18 cellular contexts compared by ENCODE assay signal in genomic region chr12:5887758-5888157, GRCh38. TPM values are rescaled to one million over a fixed set of nuclear protein-coding genes. Genes with fewer than 3 reads are reported as not detected.
DNase-seq lines count a peak whose midpoint lies in the region; ATAC-seq and TF ChIP-seq lines count a peak whose summit lies in the region.
"Had no signal": no experiment of that assay in that cellular context is flagged by ENCODE, and none has a peak within 500 bp of the region (broad histone marks: within the 10 kb centered on the region; RNA-seq: fewer than 3 reads in every experiment).

No MANE protein-coding gene starts in this region.

- H3K4me3 Mint-ChIP-seq in CD14-positive monocyte: peak overlapping the region; percentile 66 to 92
- H3K4me3 Mint-ChIP-seq in activated CD4-positive, alpha-beta memory T cell treated with anti-CD3 and anti-CD28 coated beads, Interleukin-2, amount 10 ng/mL, durations not matched to agents 7 days and 5 days: peak overlapping the region; percentile 28
- H3K4me3 Mint-ChIP-seq in endodermal cell: no peak overlapping the region
- H3K4me3 Mint-ChIP-seq: nephron, type B pancreatic cell had no signal

- H3K9me3 Mint-ChIP-seq in CD14-positive monocyte: peaks cover 0 to 17% (median 3%) of the 10 kb centered on the region in 7 donors
- H3K9me3 Mint-ChIP-seq in activated CD4-positive, alpha-beta memory T cell treated with anti-CD3 and anti-CD28 coated beads, Interleukin-2, amount 10 ng/mL, durations not matched to agents 7 days and 5 days: no peaks in the 10 kb centered on the region
- H3K9me3 Mint-ChIP-seq in endodermal cell: peaks cover 21% of the 10 kb centered on the region
- H3K9me3 Mint-ChIP-seq: type B pancreatic cell had no signal

- H3K9ac ChIP-seq in SK-N-SH (no peak overlapping the region), endodermal cell (ENCODE audit: extremely low read depth, low read length, poor library complexity, severe bottlenecking) (no peak overlapping the region)

- H3K27me3 Mint-ChIP-seq in CD14-positive monocyte (ENCODE audit: low read depth in 3 of 3): peaks cover 19 to 49% (median 36%) of the 10 kb centered on the region in 3 donors
- H3K27me3 Mint-ChIP-seq in activated CD4-positive, alpha-beta memory T cell treated with anti-CD3 and anti-CD28 coated beads, Interleukin-2, amount 10 ng/mL, durations not matched to agents 7 days and 5 days: peaks cover 20% of the 10 kb centered on the region
- H3K27me3 Mint-ChIP-seq in endodermal cell (ENCODE audit: insufficient read depth): peaks cover 3% of the 10 kb centered on the region

- no peaks in the 10 kb centered on the region for H3K36me3 ChIP-seq in SK-N-SH (replicated peaks in 1 of 2; ENCODE audit: control insufficient read depth in 1 of 2, insufficient read depth in 2 of 2, low read length in 1 of 2)
- H3K36me3 ChIP-seq in endodermal cell (ENCODE audit: control insufficient read depth, insufficient read depth, low read length): no peaks in the 10 kb centered on the region
- H3K36me3 ChIP-seq: ovary had no signal

- intact Hi-C loops in CD14-positive monocyte (cut with micrococcal nuclease): no loop called here
- intact Hi-C loops in cardiac septum (cut with DNase I): no loop called here

- no peaks in the 10 kb centered on the region for H3F3A ChIP-seq in SK-N-SH (replicated peaks; ENCODE audit: insufficient read depth)

- H3K79me2 ChIP-seq in SK-N-SH (ENCODE audit: insufficient read depth): no peaks in the 10 kb centered on the region

- H3K4me3 ChIP-seq in SK-N-SH (ENCODE audit: low read depth in 2 of 2, low read length in 1 of 2) (peak overlapping the region in 1 of 2 experiments; percentile 32; a peak in 2 of 4 replicates), endodermal cell (ENCODE audit: low read length) (no peak overlapping the region)
- H3K4me3 ChIP-seq: coronary artery, ovary had no signal

- H3K27me3 ChIP-seq in SK-N-SH (ENCODE audit: insufficient read depth): peaks cover 8% of the 10 kb centered on the region; the same call in 1 of the 2 replicates
- H3K27me3 ChIP-seq in endodermal cell (ENCODE audit: control insufficient read depth, insufficient read depth, low read length, poor library complexity, severe bottlenecking): no peaks in the 10 kb centered on the region
- H3K27me3 ChIP-seq: ovary had no signal

- POLR2A ChIA-PET in SK-N-SH (lab: Yijun Ruan, JAX): interaction anchor here (0.6 kb wide), 1 partner anchor 111 kb away, joined by 4 read pairs; no protein-coding TSS in a partner anchor
- POLR2A ChIA-PET in activated CD4-positive, alpha-beta memory T cell treated with anti-CD3 and anti-CD28 coated beads, Interleukin-2, amount 10 ng/mL, durations not matched to agents 7 days and 5 days (lab: Charles Lee): interaction anchor here (0.6 kb wide), 1 partner anchor 10 kb away, joined by 3 read pairs; no protein-coding TSS in a partner anchor

- H3K4me1 ChIP-seq in SK-N-SH (ENCODE audit: control insufficient read depth in 1 of 2, insufficient read depth in 2 of 2, low read depth in 1 of 2, low read length in 1 of 2) (no peaks in the 10 kb centered on the region), endodermal cell (ENCODE audit: control insufficient read depth, insufficient read depth, low read length) (no peaks in the 10 kb centered on the region)

- no peaks in the 10 kb centered on the region for H4K20me1 ChIP-seq in SK-N-SH (ENCODE audit: insufficient read depth)

- H3K36me3 Mint-ChIP-seq in CD14-positive monocyte (no peaks in the 10 kb centered on the region), endodermal cell (ENCODE audit: low read depth) (peaks cover 39% of the 10 kb centered on the region)
- no peaks in the 10 kb centered on the region for H3K36me3 Mint-ChIP-seq in activated CD4-positive, alpha-beta memory T cell treated with anti-CD3 and anti-CD28 coated beads, Interleukin-2, amount 10 ng/mL, durations not matched to agents 7 days and 5 days (ENCODE audit: low read depth)
- H3K36me3 Mint-ChIP-seq: type B pancreatic cell had no signal

- peak overlapping the region; percentile 68 for H3K4me2 ChIP-seq in SK-N-SH

- ATAC-seq in SK-N-SH treated with all-trans-retinoic acid at 6 μM for 48 hours: no peak
- ATAC-seq: left colon had no signal

- H3K9me3 ChIP-seq in SK-N-SH (no peaks in the 10 kb centered on the region), endodermal cell (ENCODE audit: control insufficient read depth, low read length) (peaks cover 9% of the 10 kb centered on the region)

- H2AFZ ChIP-seq in SK-N-SH (ENCODE audit: low read depth): 0 out of 2 replicates have a peak overlapping the region, but pooled peaks have one; percentile 63

- no peak overlapping the region for H3K27ac ChIP-seq in SK-N-SH (ENCODE audit: low read depth in 2 of 2, low read length in 1 of 2)
- no peak overlapping the region for H3K27ac ChIP-seq in endodermal cell (ENCODE audit: low read depth, low read length)
- H3K27ac ChIP-seq: 22Rv1, coronary artery, ovary had no signal

- peaks cover 11% of the 10 kb centered on the region for H3K4me1 Mint-ChIP-seq in CD14-positive monocyte
- peaks cover 4% of the 10 kb centered on the region for H3K4me1 Mint-ChIP-seq in activated CD4-positive, alpha-beta memory T cell treated with anti-CD3 and anti-CD28 coated beads, Interleukin-2, amount 10 ng/mL, durations not matched to agents 7 days and 5 days
- H3K4me1 Mint-ChIP-seq in endodermal cell: peaks cover 5% of the 10 kb centered on the region
- H3K4me1 Mint-ChIP-seq: nephron had no signal

- no peak for DNase-seq in SK-N-SH
- DNase-seq in CD14-positive monocyte (ENCODE audit: low spot score): no peak
- no peak for DNase-seq in activated CD4-positive, alpha-beta memory T cell treated with anti-CD3 and anti-CD28 coated beads, Interleukin-2, amount 10 ng/mL, durations not matched to agents 7 days and 5 days
- DNase-seq in endodermal cell: peak; percentile 5
- no peak for DNase-seq in NCI-H510A (lab: John Stamatoyannopoulos, UW)
- DNase-seq in cardiac septum (ENCODE audit: low spot score): no peak
- no peak for DNase-seq in NOMO-1 treated with DMSO at 0.1 percent for 48 hours (lab: John Stamatoyannopoulos, UW; ENCODE audit: unreplicated experiment)
- DNase-seq: left colon; mesenchymal stem cell; NCI-H187; ovary; stimulated activated CD4-positive, alpha-beta T cell treated with anti-CD3 and anti-CD28 coated beads, Interleukin-4, amount 100 ng/mL, for 24 hours; SW 1271 had no signal

- no peak for TF ChIP-seq RAD21 in SK-N-SH (IDR thresholded peaks at IDR 0.05; ENCODE audit: low read length)

- no peak for TF ChIP-seq EP300 in SK-N-SH (IDR thresholded peaks at IDR 0.05; ENCODE audit: borderline replicate concordance in 1 of 2, low read depth in 1 of 2, low read length in 1 of 2)

- peak overlapping the region in 2 of 7 donors; percentile 10 to 55 for H3K27ac Mint-ChIP-seq in CD14-positive monocyte
- no peak overlapping the region for H3K27ac Mint-ChIP-seq in activated CD4-positive, alpha-beta memory T cell treated with anti-CD3 and anti-CD28 coated beads, Interleukin-2, amount 10 ng/mL, durations not matched to agents 7 days and 5 days
- no peak overlapping the region for H3K27ac Mint-ChIP-seq in endodermal cell
- H3K27ac Mint-ChIP-seq: nephron, type B pancreatic cell had no signal

- TF ChIP-seq CTCF in SK-N-SH (IDR thresholded peaks at IDR 0.05) (no peak), CD14-positive monocyte (IDR thresholded peaks at IDR 0.05) (no peak), endodermal cell (conservative IDR thresholded peaks at IDR 0.05) (no peak)

- WGBS in SK-N-SH (ENCODE audit: low lambda C conversion rate): 19% methylated on average over 12 of the region's 12 CpGs
- WGBS in endodermal cell (ENCODE audit: insufficient coverage in 1 of 2, insufficient read length in 1 of 2), 2 experiments: 98 to 99% methylated on average over 10 to 12 of the region's 12 CpGs

- CTCF ChIA-PET in SK-N-SH (lab: Yijun Ruan, JAX): no interaction called here
- CTCF ChIA-PET in activated CD4-positive, alpha-beta memory T cell treated with anti-CD3 and anti-CD28 coated beads, Interleukin-2, amount 10 ng/mL, durations not matched to agents 7 days and 5 days (lab: Charles Lee): interaction anchor here (1.3 kb wide), 1 partner anchor 14 kb away, joined by 3 read pairs; no protein-coding TSS in a partner anchor

- 0 out of 2 replicates have a peak, but pooled peaks cover 5% of the 10 kb centered on the region for H3K9me2 ChIP-seq in SK-N-SH

TF ChIP-seq in SK-N-SH, 30 proteins besides CTCF, POLR2A, EP300 and RAD21 (continues in another document):
- TF ChIP-seq USF2 (IDR thresholded peaks at IDR 0.05; ENCODE audit: borderline replicate concordance, low read depth, low read length): no peak
- no peak for TF ChIP-seq CHD2 (IDR thresholded peaks at IDR 0.05; ENCODE audit: low read length, partially characterized antibody)
- no peak for TF ChIP-seq SMC3 (IDR thresholded peaks at IDR 0.05; ENCODE audit: low read depth, low read length)
- no peak for TF ChIP-seq NRF1 (IDR thresholded peaks at IDR 0.05; ENCODE audit: low read depth, low read length)

TF ChIP-seq in SK-N-SH treated with all-trans-retinoic acid at 6 μM for 48 hours, 23 proteins besides CTCF, POLR2A, EP300 and RAD21:
- no peak for TF ChIP-seq ZNF8 (CRISPR knock-in tag; IDR thresholded peaks at IDR 0.05)
- TF ChIP-seq ISL1 (CRISPR knock-in tag; IDR thresholded peaks at IDR 0.05): no peak
- TF ChIP-seq PPARA (CRISPR knock-in tag; IDR thresholded peaks at IDR 0.05; ENCODE audit: borderline replicate concordance): no peak
- TF ChIP-seq ZNF70 (CRISPR knock-in tag; IDR thresholded peaks at IDR 0.05): no peak
- TF ChIP-seq, protein P1, sequence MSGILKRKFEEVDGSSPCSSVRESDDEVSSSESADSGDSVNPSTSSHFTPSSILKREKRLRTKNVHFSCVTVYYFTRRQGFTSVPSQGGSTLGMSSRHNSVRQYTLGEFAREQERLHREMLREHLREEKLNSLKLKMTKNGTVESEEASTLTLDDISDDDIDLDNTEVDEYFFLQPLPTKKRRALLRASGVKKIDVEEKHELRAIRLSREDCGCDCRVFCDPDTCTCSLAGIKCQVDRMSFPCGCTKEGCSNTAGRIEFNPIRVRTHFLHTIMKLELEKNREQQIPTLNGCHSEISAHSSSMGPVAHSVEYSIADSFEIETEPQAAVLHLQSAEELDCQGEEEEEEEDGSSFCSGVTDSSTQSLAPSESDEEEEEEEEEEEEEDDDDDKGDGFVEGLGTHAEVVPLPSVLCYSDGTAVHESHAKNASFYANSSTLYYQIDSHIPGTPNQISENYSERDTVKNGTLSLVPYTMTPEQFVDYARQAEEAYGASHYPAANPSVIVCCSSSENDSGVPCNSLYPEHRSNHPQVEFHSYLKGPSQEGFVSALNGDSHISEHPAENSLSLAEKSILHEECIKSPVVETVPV (CRISPR knock-in tag; IDR thresholded peaks at IDR 0.05): no peak

RNA-seq across cellular contexts. Expression of gene ANO2, which starts 57.3 kb away (rescaled TPM):
- polyA plus RNA-seq in SK-N-SH (2012; rRNA removed) (not detected in 2 replicates), CD14-positive monocyte (not detected)
- not detected in 2 replicates for polyA plus RNA-seq in SK-N-SH (2012; cell fraction: cytosol; rRNA removed)
- polyA plus RNA-seq in SK-N-SH (2012; cell fraction: nucleus; rRNA removed): 0.01 TPM in 1 of 2 replicates, not detected in the other
- not detected for total RNA-seq in activated CD4-positive, alpha-beta memory T cell treated with anti-CD3 and anti-CD28 coated beads, Interleukin-2, amount 10 ng/mL, durations not matched to agents 7 days and 5 days
- total RNA-seq in endodermal cell (10 to 100 TPM; 14.3 to 28.5 TPM), cardiac septum (13.6 TPM)
- polyA plus RNA-seq in endodermal cell (2013, experiment 1 of 2): 4.3 TPM
- polyA plus RNA-seq in endodermal cell (2013, experiment 2 of 2): 5.0 TPM

Comparison
In these comparisons a context has a peak if more than half of its experiments do, and no peak if none do; other contexts are left out.
1. RNA of gene ANO2, which starts 57.3 kb away (total RNA-seq): 14.3 to 28.5 TPM in endodermal cell and 13.6 TPM in cardiac septum (single experiment); not detected in activated CD4-positive, alpha-beta memory T cell treated with anti-CD3 and anti-CD28 coated beads, Interleukin-2, amount 10 ng/mL, durations not matched to agents 7 days and 5 days; every median in the first group is over 10 times any median in the second.